1 cellular context compared by ENCODE assay signal in the genomic region with DNA sequence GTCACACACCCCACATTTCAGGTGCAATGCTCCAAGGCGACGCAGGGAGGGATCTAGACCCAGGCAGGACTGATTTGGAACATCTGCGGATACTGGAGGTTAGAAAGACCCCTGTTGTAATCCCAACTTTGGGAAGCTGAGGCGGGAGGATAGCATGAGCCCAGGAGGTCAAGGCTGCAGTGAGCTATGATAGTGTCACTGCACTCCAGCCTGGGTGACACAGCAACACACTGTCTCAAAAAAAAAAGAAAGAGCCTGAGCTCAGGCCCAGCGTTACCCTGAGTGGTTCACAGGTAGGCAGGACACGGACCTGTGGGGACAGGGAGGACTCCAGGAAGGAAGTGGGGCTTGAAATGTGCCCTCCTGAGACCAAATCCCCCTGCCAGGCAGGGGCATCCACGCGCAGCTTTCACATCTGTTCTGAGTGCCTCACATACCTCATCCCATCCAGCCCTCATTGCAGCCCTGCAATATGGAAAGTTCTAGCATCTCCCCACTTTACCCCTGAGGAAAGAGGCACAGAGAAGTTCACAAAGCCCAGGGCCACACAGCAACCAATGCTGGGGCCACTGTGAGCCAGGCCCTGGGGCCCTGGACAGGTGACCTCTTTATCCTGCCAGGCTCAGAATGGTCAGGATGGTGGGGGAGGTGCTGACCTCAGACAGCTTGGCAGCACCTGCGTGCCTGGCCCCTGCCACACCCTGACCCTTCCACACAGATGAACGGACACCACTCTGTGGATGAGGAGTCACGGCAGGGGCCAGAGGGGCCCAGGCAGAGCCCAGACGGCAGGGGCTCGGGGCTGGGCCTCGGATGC.
TF ChIP-seq lines count a peak whose summit lies in the region.

No MANE protein-coding gene starts in this region.

TF ChIP-seq in H1, 55 proteins besides CTCF, POLR2A, EP300 and RAD21:
- TF ChIP-seq JUND (IDR thresholded peaks at IDR 0.05; ENCODE audit: low read length) = no peak
- TF ChIP-seq HDAC6 (IDR thresholded peaks at IDR 0.05; ENCODE audit: low read depth, low read length) = no peak
- TF ChIP-seq MAFK (IDR thresholded peaks at IDR 0.05; ENCODE audit: low read depth, low read length) = no peak
